ENCODE assay signal across 31 cellular contexts in genomic region chr20:39913274-39913673, GRCh38.
"Had no signal": no experiment of that assay in that cellular context is flagged by ENCODE, and none has a peak within 500 bp of the region (broad histone marks: within the 10 kb centered on the region; RNA-seq: fewer than 3 reads in every experiment).

No MANE protein-coding gene starts in this region.

- ATAC-seq: gastrocnemius medialis; left colon; naive thymus-derived CD8-positive, alpha-beta T cell; pancreas; T-helper 17 cell had no signal

- DNase-seq: activated CD4-positive, alpha-beta memory T cell treated with anti-CD3 and anti-CD28 coated beads for 36 hours; activated CD4-positive, alpha-beta T cell treated with anti-CD3 and anti-CD28 coated beads, Interleukin-2, amount 10 ng/mL, durations not matched to agents 24 days and 14 days; activated CD4-positive, CD25-positive, alpha-beta regulatory T cell treated with anti-CD3 and anti-CD28 coated beads, Interleukin-2, amount 50 U/mL, for 72 hours; activated CD8-positive, alpha-beta memory T cell treated with anti-CD3 and anti-CD28 coated beads, Interleukin-2, amount 50 U/mL, for 4 hours; activated gamma-delta T cell; activated naive CD4-positive, alpha-beta T cell treated with anti-CD3 and anti-CD28 coated beads, Interleukin-2, amount 10 ng/mL, durations not matched to agents 7 days and 5 days; activated naive CD8-positive, alpha-beta T cell treated with anti-CD3 and anti-CD28 coated beads, Interleukin-2, amount 10 ng/mL, durations not matched to agents 7 days and 5 days; activated T-cell treated with anti-CD3 and anti-CD28 coated beads, Interleukin-2, amount 50 U/mL, for 1 hour; caudate nucleus; gastrocnemius medialis; glutamatergic neuron; islet precursor cell; left colon; naive thymus-derived CD8-positive, alpha-beta T cell; nucleus accumbens; pancreas; retina; sigmoid colon; small intestine; stimulated activated CD4-positive, alpha-beta T cell treated with anti-CD3 and anti-CD28 coated beads, Interleukin-1b, Interleukin-23, amount 100 ng/mL, for 48 hours; stimulated activated CD4-positive, alpha-beta T cell treated with anti-CD3 and anti-CD28 coated beads, Interleukin-4, amount 100 ng/mL, for 4 hours; stimulated activated CD8-positive, alpha-beta memory T cell treated with anti-CD3 and anti-CD28 coated beads, Interleukin-4, amount 100 ng/mL, for 48 hours; stimulated activated naive B cell treated with anti-CD40 and anti-IgM and Interleukin-4, amounts not matched to agents 10 μg/mL and 1 μg/mL and 100 μg/mL, for 72 hours; stomach; T-helper 17 cell; T1000; thyroid gland; upper lobe of left lung had no signal

- H3K27me3 ChIP-seq: ascending aorta, gastrocnemius medialis, pancreas, sigmoid colon, stomach, thyroid gland, upper lobe of left lung, vagina had no signal

- H3K9me3 ChIP-seq: ascending aorta, gastrocnemius medialis, pancreas, prostate gland, sigmoid colon, stomach, thyroid gland, upper lobe of left lung, vagina had no signal

- H3K4me1 ChIP-seq: ascending aorta, pancreas, prostate gland, stomach, upper lobe of left lung, vagina had no signal

- H3K36me3 ChIP-seq: ascending aorta, gastrocnemius medialis, pancreas, prostate gland, sigmoid colon, stomach, thyroid gland, upper lobe of left lung, vagina had no signal

- H3K27ac ChIP-seq: ascending aorta, gastrocnemius medialis, pancreas, prostate gland, sigmoid colon, stomach, thyroid gland, upper lobe of left lung, vagina had no signal

- H3K4me3 ChIP-seq: ascending aorta, gastrocnemius medialis, pancreas, prostate gland, sigmoid colon, stomach, thyroid gland, upper lobe of left lung, vagina had no signal
